ENCODE assay signal across 9 cellular contexts in genomic region chr17:8126306-8127066, GRCh38. TPM values are rescaled to one million over a fixed set of nuclear protein-coding genes. Genes with fewer than 3 reads are reported as not detected.
A peak's percentile ranks its signal among the peaks of the same experiment; 100 is the strongest.
DNase-seq lines count a peak whose midpoint lies in the region; ATAC-seq, FAIRE-seq and TF ChIP-seq lines count a peak whose summit lies in the region.
"Had no signal": no experiment of that assay in that cellular context is flagged by ENCODE, and none has a peak within 500 bp of the region (broad histone marks: within the 10 kb centered on the region; RNA-seq: fewer than 3 reads in every experiment).

No MANE protein-coding gene starts in this region.

- peaks cover 18% of the 10 kb centered on the region for H4K20me1 ChIP-seq in neural progenitor cell (ENCODE audit: low read depth)

- peaks cover 27% of the 10 kb centered on the region for H3K27me3 Mint-ChIP-seq in activated T-helper 17 cell treated with anti-CD3 and anti-CD28 coated beads, Interleukin-2, amount 50 U/mL, for 72 hours
- H3K27me3 Mint-ChIP-seq in neural progenitor cell (ENCODE audit: insufficient read depth, low read depth), result peaks cover 56% of the 10 kb centered on the region

- TF ChIP-seq CTCF in neural progenitor cell (IDR thresholded peaks at IDR 0.05), result no peak

- peaks cover 94% of the 10 kb centered on the region for H3K27me3 ChIP-seq in neural progenitor cell

- peak; percentile 63 for ATAC-seq in activated T-helper 17 cell treated with anti-CD3 and anti-CD28 coated beads, Interleukin-2, amount 50 U/mL, for 72 hours (replicated peaks)
- ATAC-seq in HG02588 (IDR thresholded peaks at IDR 0.05; ENCODE audit: unreplicated experiment) (no peak), HG02759 (IDR thresholded peaks at IDR 0.05; ENCODE audit: unreplicated experiment) (no peak)

- H3K4me3 ChIP-seq in neural progenitor cell, result peak overlapping the region; percentile 75

- H3K9me3 ChIP-seq in neural progenitor cell (ENCODE audit: low read depth), result no peaks in the 10 kb centered on the region

- peaks cover 55% of the 10 kb centered on the region for H3F3A ChIP-seq in neural progenitor cell (ENCODE audit: low read depth)

- peaks cover 40% of the 10 kb centered on the region for H3K4me1 Mint-ChIP-seq in activated T-helper 17 cell treated with anti-CD3 and anti-CD28 coated beads, Interleukin-2, amount 50 U/mL, for 72 hours
- peaks cover 25% of the 10 kb centered on the region for H3K4me1 Mint-ChIP-seq in neural progenitor cell

- H3K9ac ChIP-seq in neural progenitor cell, result no peak overlapping the region

- peak overlapping the region; percentile 99 for H3K27ac Mint-ChIP-seq in activated T-helper 17 cell treated with anti-CD3 and anti-CD28 coated beads, Interleukin-2, amount 50 U/mL, for 72 hours
- peak overlapping the region; percentile 0 for H3K27ac Mint-ChIP-seq in neural progenitor cell

- FAIRE-seq in GM18507 (lab: Jason Lieb, UNC), result peak; percentile 39

- peaks cover 35% of the 10 kb centered on the region for H3K36me3 Mint-ChIP-seq in activated T-helper 17 cell treated with anti-CD3 and anti-CD28 coated beads, Interleukin-2, amount 50 U/mL, for 72 hours (ENCODE audit: low read depth)
- peaks cover 2% of the 10 kb centered on the region for H3K36me3 Mint-ChIP-seq in neural progenitor cell

- H3K27ac ChIP-seq in neural progenitor cell, result no peak overlapping the region

- DNase-seq in AG08396 (ENCODE audit: low spot score) (peak; percentile 47), GM18507 (ENCODE audit: extremely low spot score, insufficient read length, low read depth) (no peak), NCI-H345 (lab: John Stamatoyannopoulos, UW) (peak; percentile 58), foreskin melanocyte (peak; percentile 40), neural progenitor cell (ENCODE audit: low spot score) (peak; percentile 81)

- H3K4me2 ChIP-seq in neural progenitor cell, result peak overlapping the region; percentile 90

- no peaks in the 10 kb centered on the region for H3K79me2 ChIP-seq in neural progenitor cell (ENCODE audit: low read depth)

- peak overlapping the region; percentile 95 for H3K4me3 Mint-ChIP-seq in activated T-helper 17 cell treated with anti-CD3 and anti-CD28 coated beads, Interleukin-2, amount 50 U/mL, for 72 hours
- H3K4me3 Mint-ChIP-seq in neural progenitor cell, result peak overlapping the region; percentile 92

- no peaks in the 10 kb centered on the region for H3K36me3 ChIP-seq in neural progenitor cell

- H2AFZ ChIP-seq in neural progenitor cell (replicated peaks), result peak overlapping the region; percentile 74

- H3K4me1 ChIP-seq in neural progenitor cell, result peaks cover 14% of the 10 kb centered on the region

- H3K9me3 Mint-ChIP-seq in activated T-helper 17 cell treated with anti-CD3 and anti-CD28 coated beads, Interleukin-2, amount 50 U/mL, for 72 hours, result no peaks in the 10 kb centered on the region
- peaks cover 7% of the 10 kb centered on the region for H3K9me3 Mint-ChIP-seq in neural progenitor cell

RNA-seq across cellular contexts. Expression of gene HES7, which starts 2.6 kb away (rescaled TPM):
- 10 to 100 TPM in 1 of 2 donors, 1 to 10 TPM in 1; 2.9 to 10.0 TPM for total RNA-seq in activated T-helper 17 cell treated with anti-CD3 and anti-CD28 coated beads, Interleukin-2, amount 50 U/mL, for 72 hours
- total RNA-seq in neural progenitor cell (ENCODE audit: low replicate concordance), result 2.0 TPM in 1 of 2 replicates, not detected in the other

RNA-seq across cellular contexts. Expression of gene ALOXE3, which starts 8.2 kb away (rescaled TPM):
- total RNA-seq in activated T-helper 17 cell treated with anti-CD3 and anti-CD28 coated beads, Interleukin-2, amount 50 U/mL, for 72 hours, result 1 to 10 TPM in 1 of 2 donors, under 1 TPM in 1; 0.13 to 1.3 TPM
- total RNA-seq in neural progenitor cell (ENCODE audit: low replicate concordance), result not detected in 2 replicates
- total RNA-seq: pulmonary artery endothelial cell had no signal

RNA-seq across cellular contexts. Expression of gene PER1, which starts 25.7 kb away (rescaled TPM):
- total RNA-seq in activated T-helper 17 cell treated with anti-CD3 and anti-CD28 coated beads, Interleukin-2, amount 50 U/mL, for 72 hours, result 100 to 1,000 TPM in 1 of 2 donors, 10 to 100 TPM in 1; 52.0 to 269 TPM
- total RNA-seq in neural progenitor cell (ENCODE audit: low replicate concordance), result 3.2 and 11.4 TPM in 2 replicates

RNA-seq across cellular contexts. Expression of gene VAMP2, which starts 36.3 kb away (rescaled TPM):
- 10 to 100 TPM; 41.7 to 66.2 TPM for total RNA-seq in activated T-helper 17 cell treated with anti-CD3 and anti-CD28 coated beads, Interleukin-2, amount 50 U/mL, for 72 hours
- total RNA-seq in neural progenitor cell (ENCODE audit: low replicate concordance), result 9.4 and 11.7 TPM in 2 replicates

RNA-seq across cellular contexts. Expression of gene ALOX12B, which starts 39.0 kb away (rescaled TPM):
- 1 to 10 TPM; 1.1 to 6.2 TPM for total RNA-seq in activated T-helper 17 cell treated with anti-CD3 and anti-CD28 coated beads, Interleukin-2, amount 50 U/mL, for 72 hours
- 0.28 TPM in 1 of 2 replicates, not detected in the other for total RNA-seq in neural progenitor cell (ENCODE audit: low replicate concordance)
- total RNA-seq: pulmonary artery endothelial cell had no signal
